ENCODE assay signal across 9 cellular contexts in the genomic region with DNA sequence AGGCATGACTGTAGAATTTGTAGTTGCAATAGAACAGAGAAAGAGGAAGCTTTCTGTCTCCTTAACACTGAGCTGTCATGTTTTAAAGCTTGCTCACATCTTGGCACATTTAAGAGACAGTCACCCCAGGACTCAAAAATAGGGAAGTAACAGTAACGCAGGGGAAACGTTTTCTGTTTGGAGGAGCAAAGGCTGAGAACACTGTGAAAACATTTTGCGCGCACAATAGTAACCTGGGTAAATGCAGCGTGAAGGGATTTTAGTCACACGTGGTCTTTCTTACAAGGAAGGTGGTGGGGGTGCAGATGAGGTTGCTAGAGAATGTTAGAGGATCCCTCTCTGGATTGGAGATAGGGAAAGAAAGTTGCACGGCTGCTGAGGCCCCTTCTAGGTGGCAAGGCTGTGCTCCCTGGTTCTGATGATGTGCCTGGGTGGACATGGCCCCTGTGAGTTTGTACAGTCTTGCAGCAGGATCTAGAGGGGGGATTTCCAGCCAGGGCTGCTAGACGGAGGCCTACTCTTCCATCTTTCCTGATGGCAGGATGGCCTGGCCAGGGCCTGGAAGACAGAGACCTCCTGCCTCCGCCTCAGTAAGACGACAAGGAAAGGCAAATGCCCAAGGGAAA. TPM values are rescaled to one million over a fixed set of nuclear protein-coding genes. Genes with fewer than 3 reads are reported as not detected.
DNase-seq lines count a peak whose midpoint lies in the region; ATAC-seq and TF ChIP-seq lines count a peak whose summit lies in the region.
"Had no signal": no experiment of that assay in that cellular context is flagged by ENCODE, and none has a peak within 500 bp of the region (broad histone marks: within the 10 kb centered on the region; RNA-seq: fewer than 3 reads in every experiment).

No MANE protein-coding gene starts in this region.

- H3K27ac ChIP-seq in ascending aorta (peak overlapping the region; percentile 55 to 69), sigmoid colon (peak overlapping the region; percentile 57 to 76 (median 65))

- H3K27me3 ChIP-seq in ascending aorta: no peaks in the 10 kb centered on the region
- H3K27me3 ChIP-seq in sigmoid colon: no peaks in the 10 kb centered on the region

- peaks cover 12 to 18% of the 10 kb centered on the region in 2 donors for H3K4me1 ChIP-seq in ascending aorta
- peaks cover 0 to 33% (median 30%) of the 10 kb centered on the region in 4 donors for H3K4me1 ChIP-seq in sigmoid colon
- H3K4me1 ChIP-seq: psoas muscle had no signal

- TF ChIP-seq POLR2A in sigmoid colon (IDR thresholded peaks at IDR 0.05): no peak

- TF ChIP-seq CTCF in ascending aorta (IDR thresholded peaks at IDR 0.05) (no peak), sigmoid colon (IDR thresholded peaks at IDR 0.05) (no peak)

- H3K9me3 ChIP-seq in ascending aorta (no peaks in the 10 kb centered on the region), sigmoid colon (no peaks in the 10 kb centered on the region)
- H3K9me3 ChIP-seq: psoas muscle had no signal

- H3K36me3 ChIP-seq in ascending aorta (peaks cover 0 to 3% of the 10 kb centered on the region in 2 donors), sigmoid colon (peaks cover 0 to 5% (median 0%) of the 10 kb centered on the region in 4 donors)

- intact Hi-C loops in ascending aorta (cut with DNase I) (loop anchor here (1.0 to 5.0 kb wide), 3 partner anchors 26 to 325 kb away; partner anchors contain the start of gene MESD), sigmoid colon (cut with DNase I) (no loop called here)

- H3K4me3 ChIP-seq in ascending aorta: no peak overlapping the region
- no peak overlapping the region for H3K4me3 ChIP-seq in sigmoid colon
- H3K4me3 ChIP-seq: psoas muscle had no signal

- ATAC-seq in GM18868 (IDR thresholded peaks at IDR 0.05; ENCODE audit: unreplicated experiment) (peak; percentile 72), HG03354 (IDR thresholded peaks at IDR 0.05; ENCODE audit: poor library complexity, severe bottlenecking, unreplicated experiment) (peak; percentile 62)

- no peak for DNase-seq in ascending aorta (ENCODE audit: low spot score in 2 of 2)
- no peak for DNase-seq in sigmoid colon
- DNase-seq in NCI-H1417 treated with DMSO at 0.1 percent for 48 hours (lab: John Stamatoyannopoulos, UW): no peak
- no peak for DNase-seq in cerebellar nuclear complex (lab: John Stamatoyannopoulos, UW)
- DNase-seq in NCI-H2107 treated with DMSO at 0.1 percent for 48 hours (lab: John Stamatoyannopoulos, UW; ENCODE audit: unreplicated experiment): no peak
- no peak for DNase-seq in NCI-H748 (lab: John Stamatoyannopoulos, UW; ENCODE audit: unreplicated experiment)
- DNase-seq: psoas muscle had no signal

- TF ChIP-seq EP300 in sigmoid colon (IDR thresholded peaks at IDR 0.05): no peak

- WGBS in sigmoid colon, 2 donors: 60 to 83% methylated on average over 10 of the region's 10 CpGs

RNA-seq across cellular contexts. Expression of gene STARD5, which starts 12.0 kb away (rescaled TPM):
- total RNA-seq in ascending aorta (4.8 TPM), sigmoid colon (1 to 10 TPM in 3 of 4 donors, under 1 TPM in 1; 0.66 to 6.4 (median 3.0) TPM)
- polyA plus RNA-seq in sigmoid colon: 10 to 100 TPM; 21.2 to 26.1 (median 22.8) TPM
